26 cellular contexts compared by ENCODE assay signal in the genomic region with DNA sequence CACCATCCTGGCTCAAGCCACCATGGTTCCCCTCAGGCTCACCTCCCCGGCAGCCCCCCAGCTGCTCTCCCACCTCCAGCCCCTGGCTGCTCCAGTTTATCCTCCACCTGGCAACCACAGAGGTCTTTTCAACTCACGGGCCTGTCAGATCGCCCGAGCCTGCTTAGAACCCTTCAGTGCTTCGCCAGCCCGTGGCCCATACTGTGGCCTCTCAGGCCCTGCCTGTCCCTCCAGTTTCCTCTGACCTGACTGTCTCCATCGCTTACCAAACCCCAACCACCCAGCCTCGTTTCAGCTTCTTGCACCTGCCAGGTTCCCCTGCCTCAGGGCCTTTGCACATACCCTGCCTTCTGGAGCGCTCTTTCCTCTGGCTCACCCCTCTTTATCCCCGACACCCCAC. TPM values are rescaled to one million over a fixed set of nuclear protein-coding genes. Genes with fewer than 3 reads are reported as not detected.
"Had no signal": no experiment of that assay in that cellular context is flagged by ENCODE, and none has a peak within 500 bp of the region (broad histone marks: within the 10 kb centered on the region; RNA-seq: fewer than 3 reads in every experiment).

No MANE protein-coding gene starts in this region.

- H3K27ac Mint-ChIP-seq: activated naive CD4-positive, alpha-beta T cell treated with anti-CD3 and anti-CD28 coated beads, Interleukin-2, amount 50 U/mL, for 24 hours; activated T-cell treated with anti-CD3 and anti-CD28 coated beads, Interleukin-2, amount 50 U/mL, for 72 hours; activated T-helper 2 cell treated with anti-CD3 and anti-CD28 coated beads, Interferon-gamma antibody, Interleukin-2, Interleukin-4, amounts not matched to agents 10 μg/mL and 5 μg/mL and 100 μg/mL, durations not matched to agents 14 hours and 24 hours and 36 hours; T-helper 1 cell treated with Interleukin-12 subunit alpha and Interleukin-12 subunit beta and Interleukin-4 antibody, amounts not matched to agents 30 μg/mL and 1 μg/mL, for 36 hours had no signal

- H3K4me3 Mint-ChIP-seq: activated naive CD4-positive, alpha-beta T cell treated with anti-CD3 and anti-CD28 coated beads, Interleukin-2, amount 50 U/mL, for 24 hours; activated T-cell treated with anti-CD3 and anti-CD28 coated beads, Interleukin-2, amount 50 U/mL, for 72 hours; T-helper 1 cell treated with Interleukin-12 subunit alpha and Interleukin-12 subunit beta and Interleukin-4 antibody, amounts not matched to agents 30 μg/mL and 1 μg/mL, for 36 hours had no signal

- H3K27ac ChIP-seq: breast epithelium had no signal

- H3K9me3 ChIP-seq: breast epithelium had no signal

- H3K9me3 Mint-ChIP-seq: activated naive CD4-positive, alpha-beta T cell treated with anti-CD3 and anti-CD28 coated beads, Interleukin-2, amount 50 U/mL, for 24 hours; activated T-cell treated with anti-CD3 and anti-CD28 coated beads, Interleukin-2, amount 50 U/mL, for 72 hours; activated T-helper 2 cell treated with anti-CD3 and anti-CD28 coated beads, Interferon-gamma antibody, Interleukin-2, Interleukin-4, amounts not matched to agents 10 μg/mL and 5 μg/mL and 100 μg/mL, durations not matched to agents 14 hours and 24 hours and 36 hours; T-helper 1 cell treated with Interleukin-12 subunit alpha and Interleukin-12 subunit beta and Interleukin-4 antibody, amounts not matched to agents 30 μg/mL and 1 μg/mL, for 36 hours had no signal

- FAIRE-seq: K562 had no signal

- H3K4me1 Mint-ChIP-seq: activated naive CD4-positive, alpha-beta T cell treated with anti-CD3 and anti-CD28 coated beads, Interleukin-2, amount 50 U/mL, for 24 hours had no signal

- H3K4me3 ChIP-seq: breast epithelium, K562 had no signal

- H3K4me1 ChIP-seq: breast epithelium had no signal

- DNase-seq: activated CD4-positive, alpha-beta T cell treated with anti-CD3 and anti-CD28 coated beads for 4 hours; activated CD4-positive, alpha-beta T cell treated with anti-CD3 and anti-CD28 coated beads, Interleukin-2, amount 50 U/mL, for 48 hours; activated CD8-positive, alpha-beta memory T cell treated with anti-CD3 and anti-CD28 coated beads for 24 hours; activated naive CD4-positive, alpha-beta T cell; activated T-cell treated with anti-CD3 and anti-CD28 coated beads, Interleukin-2, amount 50 U/mL, for 72 hours; Karpas-422; MM.1S; NCI-H1105; NCI-H1436; NCI-H1694 treated with DMSO at 0.1 percent for 48 hours; NCI-H2029 treated with DMSO at 0.1 percent for 48 hours; NCI-H510A treated with DMSO at 0.1 percent for 48 hours; NCI-H69; NK-92 treated with Interleukin-12 subunit alpha and Interleukin-12 subunit beta, amount 100 ng/mL, for 24 hours; OCI-M1; RPMI8226; SHP77 had no signal

- H3K36me3 Mint-ChIP-seq: activated naive CD4-positive, alpha-beta T cell treated with anti-CD3 and anti-CD28 coated beads, Interleukin-2, amount 50 U/mL, for 24 hours had no signal

- H3K36me3 ChIP-seq: breast epithelium had no signal

- ATAC-seq: activated CD4-positive, CD25-positive, alpha-beta regulatory T cell treated with anti-CD3 and anti-CD28 coated beads, Interleukin-2, amount 50 U/mL, for 24 hours; activated T-cell treated with anti-CD3 and anti-CD28 coated beads, Interleukin-2, amount 50 U/mL, for 72 hours; K562; Panc1 had no signal

RNA-seq across cellular contexts. Expression of gene KCNC1, which starts 6.9 kb away (rescaled TPM):
- total RNA-seq: activated T-cell treated with anti-CD3 and anti-CD28 coated beads, Interleukin-2, amount 50 U/mL, for 72 hours; activated T-helper 2 cell treated with anti-CD3 and anti-CD28 coated beads, Interferon-gamma antibody, Interleukin-2, Interleukin-4, amounts not matched to agents 10 μg/mL and 5 μg/mL and 100 μg/mL, durations not matched to agents 14 hours and 24 hours and 36 hours; aorta; K562 had no signal
- polyA plus RNA-seq: aorta had no signal

RNA-seq across cellular contexts. Expression of gene MYOD1, which starts 22.1 kb away (rescaled TPM):
- total RNA-seq: activated T-cell treated with anti-CD3 and anti-CD28 coated beads, Interleukin-2, amount 50 U/mL, for 72 hours; activated T-helper 2 cell treated with anti-CD3 and anti-CD28 coated beads, Interferon-gamma antibody, Interleukin-2, Interleukin-4, amounts not matched to agents 10 μg/mL and 5 μg/mL and 100 μg/mL, durations not matched to agents 14 hours and 24 hours and 36 hours; aorta; breast epithelium; K562; SK-MEL-5 had no signal
- polyA plus RNA-seq: aorta, K562 had no signal
